ENCODE assay signal across 32 cellular contexts in the genomic region with DNA sequence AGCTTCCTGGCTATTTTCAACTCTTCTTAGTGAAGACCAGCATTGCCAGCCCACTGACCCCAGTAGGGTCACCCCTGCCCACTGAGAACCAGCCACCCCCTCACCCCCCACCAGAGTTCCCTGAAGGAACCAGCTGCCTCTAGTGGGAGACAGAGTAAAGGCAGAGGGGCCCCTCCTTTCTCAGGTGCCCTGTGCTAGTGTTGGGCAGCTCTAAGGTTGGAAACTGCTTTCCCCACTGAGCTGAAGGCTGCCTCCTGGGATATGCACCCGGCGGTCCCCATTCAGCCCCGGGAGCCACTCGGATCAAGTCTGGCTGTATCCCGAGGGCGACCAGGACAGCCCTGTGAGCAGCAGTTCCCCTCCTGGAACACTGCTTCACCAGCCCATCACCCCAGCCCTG.
"Had no signal": no experiment of that assay in that cellular context is flagged by ENCODE, and none has a peak within 500 bp of the region (broad histone marks: within the 10 kb centered on the region; RNA-seq: fewer than 3 reads in every experiment).

No MANE protein-coding gene starts in this region.

- H3K4me3 ChIP-seq: adrenal gland, ascending aorta, heart left ventricle, lower lobe of right lung, right atrium auricular region, suprapubic skin, transverse colon had no signal

- H3K36me3 Mint-ChIP-seq: activated CD4-positive, alpha-beta memory T cell treated with anti-CD3 and anti-CD28 coated beads for 36 hours; activated naive CD8-positive, alpha-beta T cell treated with anti-CD3 and anti-CD28 coated beads for 36 hours; natural killer cell; stimulated activated naive B cell treated with anti-CD40 and anti-IgM and Interleukin-4, amounts not matched to agents 10 μg/mL and 1 μg/mL and 100 μg/mL, for 72 hours had no signal

- H3K9me3 Mint-ChIP-seq: activated CD4-positive, alpha-beta memory T cell treated with anti-CD3 and anti-CD28 coated beads for 36 hours; activated CD4-positive, alpha-beta T cell treated with anti-CD3 and anti-CD28 coated beads, Interleukin-2, amount 10 ng/mL, durations not matched to agents 24 days and 14 days; activated naive CD4-positive, alpha-beta T cell treated with anti-CD3 and anti-CD28 coated beads for 36 hours; activated naive CD8-positive, alpha-beta T cell treated with anti-CD3 and anti-CD28 coated beads for 36 hours; activated T-helper 1 cell treated with anti-CD3 and anti-CD28 coated beads, Interleukin-12 subunit alpha, Interleukin-12 subunit beta, Interleukin-2, Interleukin-4 antibody, amounts not matched to agents 30 ng/mL and 10 ng/mL and 1 ng/mL, durations not matched to agents 14 hours and 24 hours and 36 hours; brain; effector memory CD8-positive, alpha-beta T cell; natural killer cell; stimulated activated naive B cell treated with anti-CD40 and anti-IgM and Interleukin-4, amounts not matched to agents 10 μg/mL and 1 μg/mL and 100 μg/mL, for 72 hours; T-helper 1 cell treated with Interleukin-12 subunit alpha and Interleukin-12 subunit beta and Interleukin-4 antibody, amounts not matched to agents 30 μg/mL and 1 μg/mL, for 36 hours had no signal

- H3K27ac Mint-ChIP-seq: activated CD4-positive, alpha-beta memory T cell treated with anti-CD3 and anti-CD28 coated beads for 36 hours; activated CD4-positive, alpha-beta T cell treated with anti-CD3 and anti-CD28 coated beads, Interleukin-2, amount 10 ng/mL, durations not matched to agents 24 days and 14 days; activated naive CD4-positive, alpha-beta T cell treated with anti-CD3 and anti-CD28 coated beads for 36 hours; activated naive CD8-positive, alpha-beta T cell treated with anti-CD3 and anti-CD28 coated beads for 36 hours; activated T-helper 1 cell treated with anti-CD3 and anti-CD28 coated beads, Interleukin-12 subunit alpha, Interleukin-12 subunit beta, Interleukin-2, Interleukin-4 antibody, amounts not matched to agents 30 ng/mL and 10 ng/mL and 1 ng/mL, durations not matched to agents 14 hours and 24 hours and 36 hours; effector memory CD8-positive, alpha-beta T cell; natural killer cell; progenitor cell of endocrine pancreas; stimulated activated naive B cell treated with anti-CD40 and anti-IgM and Interleukin-4, amounts not matched to agents 10 μg/mL and 1 μg/mL and 100 μg/mL, for 72 hours; T-helper 1 cell treated with Interleukin-12 subunit alpha and Interleukin-12 subunit beta and Interleukin-4 antibody, amounts not matched to agents 30 μg/mL and 1 μg/mL, for 36 hours had no signal

- H3K4me3 Mint-ChIP-seq: activated CD4-positive, alpha-beta memory T cell treated with anti-CD3 and anti-CD28 coated beads for 36 hours; activated CD4-positive, alpha-beta T cell treated with anti-CD3 and anti-CD28 coated beads, Interleukin-2, amount 10 ng/mL, durations not matched to agents 24 days and 14 days; activated naive CD4-positive, alpha-beta T cell treated with anti-CD3 and anti-CD28 coated beads for 36 hours; activated naive CD8-positive, alpha-beta T cell treated with anti-CD3 and anti-CD28 coated beads for 36 hours; activated T-helper 1 cell treated with anti-CD3 and anti-CD28 coated beads, Interleukin-12 subunit alpha, Interleukin-12 subunit beta, Interleukin-2, Interleukin-4 antibody, amounts not matched to agents 30 ng/mL and 10 ng/mL and 1 ng/mL, durations not matched to agents 14 hours and 24 hours and 36 hours; brain; effector memory CD8-positive, alpha-beta T cell; natural killer cell; stimulated activated naive B cell treated with anti-CD40 and anti-IgM and Interleukin-4, amounts not matched to agents 10 μg/mL and 1 μg/mL and 100 μg/mL, for 72 hours; T-helper 1 cell treated with Interleukin-12 subunit alpha and Interleukin-12 subunit beta and Interleukin-4 antibody, amounts not matched to agents 30 μg/mL and 1 μg/mL, for 36 hours had no signal

- ATAC-seq: effector memory CD8-positive, alpha-beta T cell; esophagus mucosa; heart left ventricle; left lobe of liver; lower lobe of right lung; natural killer cell; stimulated activated naive B cell treated with anti-CD40 and anti-IgM and Interleukin-4, amounts not matched to agents 10 μg/mL and 1 μg/mL and 100 μg/mL, for 72 hours had no signal

- H3K27ac ChIP-seq: adrenal gland, ascending aorta, heart left ventricle, lower lobe of right lung, right atrium auricular region, suprapubic skin, transverse colon had no signal

- DNase-seq: activated CD4-positive, alpha-beta memory T cell treated with anti-CD3 and anti-CD28 coated beads for 36 hours; activated CD4-positive, alpha-beta T cell treated with anti-CD3 and anti-CD28 coated beads, Interleukin-2, amount 10 ng/mL, durations not matched to agents 24 days and 14 days; activated CD4-positive, CD25-positive, alpha-beta regulatory T cell treated with anti-CD3 and anti-CD28 coated beads, Interleukin-2, amount 50 U/mL, for 72 hours; activated CD8-positive, alpha-beta memory T cell treated with anti-CD3 and anti-CD28 coated beads, Interleukin-2, amount 50 U/mL, for 4 hours; activated effector memory CD4-positive, alpha-beta T cell treated with anti-CD3 and anti-CD28 coated beads, Interleukin-2, amount 50 U/mL, for 16 hours; activated naive CD4-positive, alpha-beta T cell treated with anti-CD3 and anti-CD28 coated beads for 36 hours; activated naive CD8-positive, alpha-beta T cell treated with anti-CD3 and anti-CD28 coated beads for 36 hours; activated T-cell treated with anti-CD3 and anti-CD28 coated beads, Interleukin-2, amount 50 U/mL, for 1 hour; caudate nucleus; cortex of kidney; effector memory CD8-positive, alpha-beta T cell; foreskin fibroblast; heart left ventricle; kidney glomerular epithelial cell; lower lobe of right lung; mesenchymal stem cell; natural killer cell; stimulated activated CD4-positive, alpha-beta T cell treated with anti-CD3 and anti-CD28 coated beads, Interleukin-15, amount 100 ng/mL, for 24 hours; stimulated activated CD4-positive, alpha-beta T cell treated with anti-CD3 and anti-CD28 coated beads, Interleukin-2, amount 100 ng/mL, for 24 hours; stimulated activated naive B cell treated with anti-CD40 and anti-IgM and Interleukin-4, amounts not matched to agents 10 μg/mL and 1 μg/mL and 100 μg/mL, for 72 hours; T-helper 9 cell; transverse colon had no signal

- H3K27me3 ChIP-seq: adrenal gland, ascending aorta, right atrium auricular region, transverse colon had no signal

- H3K36me3 ChIP-seq: adrenal gland, ascending aorta, heart left ventricle, lower lobe of right lung, right atrium auricular region, suprapubic skin, transverse colon had no signal

- H3K9me3 ChIP-seq: adrenal gland, ascending aorta, heart left ventricle, lower lobe of right lung, right atrium auricular region, suprapubic skin, transverse colon had no signal

- H3K4me1 ChIP-seq: adrenal gland, ascending aorta, lower lobe of right lung had no signal
